Comparison of ENCODE assay signal across 26 cellular contexts in genomic region chr21:14084068-14084501, GRCh38.
DNase-seq lines count a peak whose midpoint lies in the region; ATAC-seq and TF ChIP-seq lines count a peak whose summit lies in the region.
"Had no signal": no experiment of that assay in that cellular context is flagged by ENCODE, and none has a peak within 500 bp of the region (broad histone marks: within the 10 kb centered on the region; RNA-seq: fewer than 3 reads in every experiment).

No MANE protein-coding gene starts in this region.

- CTCF ChIA-PET in activated CD8-positive, alpha-beta memory T cell treated with anti-CD3 and anti-CD28 coated beads, Interleukin-2, amount 10 ng/mL, durations not matched to agents 7 days and 5 days (lab: Charles Lee), result no interaction called here

- no peak overlapping the region for H2BK5ac ChIP-seq in mesenchymal stem cell (ENCODE audit: low read depth, low read length, poor library complexity, severe bottlenecking)

- peaks cover 7% of the 10 kb centered on the region for H3K4me1 Mint-ChIP-seq in activated CD8-positive, alpha-beta memory T cell treated with anti-CD3 and anti-CD28 coated beads, Interleukin-2, amount 10 ng/mL, durations not matched to agents 7 days and 5 days
- peaks cover 19% of the 10 kb centered on the region for H3K4me1 Mint-ChIP-seq in stimulated activated naive CD8-positive, alpha-beta T cell treated with anti-CD3 and anti-CD28 coated beads, Interleukin-15, amount 100 ng/mL, for 72 hours
- H3K4me1 Mint-ChIP-seq: CD14-positive monocyte; CD4-positive, alpha-beta memory T cell; CD8-positive, alpha-beta memory T cell had no signal

- H3K27ac ChIP-seq in mesenchymal stem cell (ENCODE audit: low read length, poor library complexity, severe bottlenecking) (no peak overlapping the region), upper lobe of right lung (no peak overlapping the region)
- H3K27ac ChIP-seq: 22Rv1, A549, BLaER1 had no signal

- H3K27me3 Mint-ChIP-seq in activated CD8-positive, alpha-beta memory T cell treated with anti-CD3 and anti-CD28 coated beads, Interleukin-2, amount 10 ng/mL, durations not matched to agents 7 days and 5 days, result no peaks in the 10 kb centered on the region
- H3K27me3 Mint-ChIP-seq in stimulated activated naive CD8-positive, alpha-beta T cell treated with anti-CD3 and anti-CD28 coated beads, Interleukin-15, amount 100 ng/mL, for 72 hours, result no peaks in the 10 kb centered on the region
- H3K27me3 Mint-ChIP-seq: CD4-positive, alpha-beta memory T cell; CD4-positive, CD25-positive, alpha-beta regulatory T cell; CD8-positive, alpha-beta memory T cell had no signal

- no peak overlapping the region for H3K14ac ChIP-seq in mesenchymal stem cell (ENCODE audit: low read length in 2 of 2)

- peak overlapping the region in 1 of 2 experiments; percentile 16 for H3K4me3 ChIP-seq in mesenchymal stem cell (ENCODE audit: insufficient read depth in 1 of 2, low read depth in 1 of 2, low read length in 2 of 2)
- no peak overlapping the region for H3K4me3 ChIP-seq in upper lobe of right lung
- H3K4me3 ChIP-seq: A549, BLaER1, GM12878 had no signal

- intact Hi-C loops in upper lobe of right lung (cut with DNase I), result no loop called here

- no peak overlapping the region for H2BK15ac ChIP-seq in mesenchymal stem cell (ENCODE audit: low read depth, poor library complexity, severe bottlenecking)

- H4K91ac ChIP-seq in mesenchymal stem cell (ENCODE audit: low read length), result peak overlapping the region; percentile 61

- H3K79me1 ChIP-seq in mesenchymal stem cell (replicated peaks; ENCODE audit: low read length, poor library complexity, severe bottlenecking), result no peaks in the 10 kb centered on the region

- no peaks in the 10 kb centered on the region for H3K4me1 ChIP-seq in mesenchymal stem cell (ENCODE audit: control insufficient read depth, insufficient read depth, low read depth, low read length)
- no peaks in the 10 kb centered on the region for H3K4me1 ChIP-seq in upper lobe of right lung
- H3K4me1 ChIP-seq: A549, BE2C, BLaER1 had no signal

- H3K27me3 ChIP-seq in mesenchymal stem cell (ENCODE audit: control insufficient read depth in 1 of 2, insufficient read depth in 1 of 2, low read length in 2 of 2), result no peaks in the 10 kb centered on the region
- H3K27me3 ChIP-seq in upper lobe of right lung, result no peaks in the 10 kb centered on the region
- H3K27me3 ChIP-seq: BE2C, BLaER1 had no signal

- no peak for TF ChIP-seq CTCF in upper lobe of right lung (IDR thresholded peaks at IDR 0.05)

- H3K36me3 ChIP-seq in mesenchymal stem cell (ENCODE audit: control insufficient read depth in 1 of 2, insufficient read depth in 2 of 2, low read depth in 1 of 2, low read length in 2 of 2) (peaks cover 0 to 14% of the 10 kb centered on the region in 2 experiments), upper lobe of right lung (no peaks in the 10 kb centered on the region)

- no peak overlapping the region for H3K18ac ChIP-seq in mesenchymal stem cell (ENCODE audit: low read depth in 1 of 2, low read length in 2 of 2)

- H3K4ac ChIP-seq in mesenchymal stem cell (ENCODE audit: low read depth in 1 of 2, low read length in 2 of 2), result no peak overlapping the region

- no peak overlapping the region for H3K4me3 Mint-ChIP-seq in activated CD8-positive, alpha-beta memory T cell treated with anti-CD3 and anti-CD28 coated beads, Interleukin-2, amount 10 ng/mL, durations not matched to agents 7 days and 5 days
- no peak overlapping the region for H3K4me3 Mint-ChIP-seq in stimulated activated naive CD8-positive, alpha-beta T cell treated with anti-CD3 and anti-CD28 coated beads, Interleukin-15, amount 100 ng/mL, for 72 hours
- H3K4me3 Mint-ChIP-seq: CD14-positive monocyte; CD4-positive, alpha-beta memory T cell; CD4-positive, CD25-positive, alpha-beta regulatory T cell; CD8-positive, alpha-beta memory T cell had no signal

- H3K9me3 Mint-ChIP-seq in activated CD8-positive, alpha-beta memory T cell treated with anti-CD3 and anti-CD28 coated beads, Interleukin-2, amount 10 ng/mL, durations not matched to agents 7 days and 5 days (ENCODE audit: low read depth), result peaks cover 2% of the 10 kb centered on the region
- peaks cover 4 to 23% of the 10 kb centered on the region in 2 donors for H3K9me3 Mint-ChIP-seq in stimulated activated naive CD8-positive, alpha-beta T cell treated with anti-CD3 and anti-CD28 coated beads, Interleukin-15, amount 100 ng/mL, for 72 hours

- no peak overlapping the region for H3K4me2 ChIP-seq in mesenchymal stem cell (ENCODE audit: low read length, poor library complexity, severe bottlenecking)
- H3K4me2 ChIP-seq: A549, BLaER1 had no signal

- H2BK12ac ChIP-seq in mesenchymal stem cell (ENCODE audit: low read length in 2 of 2), result no peak overlapping the region

- DNase-seq in activated CD8-positive, alpha-beta memory T cell treated with anti-CD3 and anti-CD28 coated beads for 24 hours, result peak; percentile 43
- no peak for DNase-seq in activated CD8-positive, alpha-beta memory T cell treated with anti-CD3 and anti-CD28 coated beads, Interleukin-2, amount 10 ng/mL, durations not matched to agents 7 days and 5 days
- no peak for DNase-seq in stimulated activated naive CD8-positive, alpha-beta T cell treated with anti-CD3 and anti-CD28 coated beads, Interleukin-15, amount 100 ng/mL, for 72 hours
- DNase-seq in stimulated activated naive CD8-positive, alpha-beta T cell treated with anti-CD3 and anti-CD28 coated beads, Interleukin-15, Interleukin-2, amounts not matched to agents 100 U/mL and 50 U/mL, for 24 hours, result no peak
- DNase-seq in mesenchymal stem cell (no peak), upper lobe of right lung (no peak), MV-4-11 (lab: John Stamatoyannopoulos, UW) (no peak)
- DNase-seq: BE2C; C1 segment of cervical spinal cord; CD4-positive, CD25-positive, alpha-beta regulatory T cell; CD8-positive, alpha-beta memory T cell; COR-L47; DMS 273 treated with DMSO at 0.1 percent for 48 hours; DMS153; DMS53; DMS79; DND-41; EL; GDM1 had no signal

- H3K23ac ChIP-seq in mesenchymal stem cell (ENCODE audit: low read length in 2 of 2), result no peak overlapping the region

- H2AK5ac ChIP-seq in mesenchymal stem cell (ENCODE audit: low read length, severe bottlenecking), result no peak overlapping the region

- no peak overlapping the region for H3K27ac Mint-ChIP-seq in activated CD8-positive, alpha-beta memory T cell treated with anti-CD3 and anti-CD28 coated beads, Interleukin-2, amount 10 ng/mL, durations not matched to agents 7 days and 5 days
- H3K27ac Mint-ChIP-seq in stimulated activated naive CD8-positive, alpha-beta T cell treated with anti-CD3 and anti-CD28 coated beads, Interleukin-15, amount 100 ng/mL, for 72 hours, result no peak overlapping the region
- H3K27ac Mint-ChIP-seq: CD14-positive monocyte; CD4-positive, alpha-beta memory T cell; CD4-positive, CD25-positive, alpha-beta regulatory T cell; CD8-positive, alpha-beta memory T cell had no signal

- no peak overlapping the region for H2AFZ ChIP-seq in mesenchymal stem cell (ENCODE audit: low read depth, low read length)

- H3K9ac ChIP-seq in mesenchymal stem cell (ENCODE audit: low read length), result no peak overlapping the region
- H3K9ac ChIP-seq: BLaER1 had no signal

- no peak overlapping the region for H4K8ac ChIP-seq in mesenchymal stem cell (ENCODE audit: low read length)

- 98% methylated on average over 35 of the region's 35 CpGs for WGBS in mesenchymal stem cell

- ATAC-seq in activated CD8-positive, alpha-beta memory T cell treated with anti-CD3 and anti-CD28 coated beads, Interleukin-2, amount 10 ng/mL, durations not matched to agents 7 days and 5 days, result no peak
- peak; percentile 41 for ATAC-seq in stimulated activated naive CD8-positive, alpha-beta T cell treated with anti-CD3 and anti-CD28 coated beads, Interleukin-15, amount 100 ng/mL, for 72 hours
- no peak for ATAC-seq in stimulated activated naive CD8-positive, alpha-beta T cell treated with anti-CD3 and anti-CD28 coated beads, Interleukin-15, Interleukin-2, amounts not matched to agents 100 U/mL and 50 U/mL, for 24 hours
- peak; percentile 21 for ATAC-seq in upper lobe of right lung
- no peak for ATAC-seq in HG03520 (IDR thresholded peaks at IDR 0.05; ENCODE audit: unreplicated experiment)
- ATAC-seq: A549, GM12878 had no signal

- H3K36me3 Mint-ChIP-seq in activated CD8-positive, alpha-beta memory T cell treated with anti-CD3 and anti-CD28 coated beads, Interleukin-2, amount 10 ng/mL, durations not matched to agents 7 days and 5 days, result peaks cover 26% of the 10 kb centered on the region
- H3K36me3 Mint-ChIP-seq: CD4-positive, alpha-beta memory T cell; CD4-positive, CD25-positive, alpha-beta regulatory T cell had no signal

- H2BK120ac ChIP-seq in mesenchymal stem cell (ENCODE audit: low read depth, low read length), result no peak overlapping the region

- H3K9me3 ChIP-seq in mesenchymal stem cell (ENCODE audit: control insufficient read depth, low read length), result no peaks in the 10 kb centered on the region
- no peaks in the 10 kb centered on the region for H3K9me3 ChIP-seq in upper lobe of right lung
- H3K9me3 ChIP-seq: A549, BE2C had no signal

Comparison
In these comparisons a context has a peak if more than half of its experiments do, and no peak if none do; other contexts are left out.
1. ATAC-seq: peak in stimulated activated naive CD8-positive, alpha-beta T cell treated with anti-CD3 and anti-CD28 coated beads, Interleukin-15, amount 100 ng/mL, for 72 hours (single experiment) and upper lobe of right lung (single experiment); none in activated CD8-positive, alpha-beta memory T cell treated with anti-CD3 and anti-CD28 coated beads, Interleukin-2, amount 10 ng/mL, durations not matched to agents 7 days and 5 days (single experiment), stimulated activated naive CD8-positive, alpha-beta T cell treated with anti-CD3 and anti-CD28 coated beads, Interleukin-15, Interleukin-2, amounts not matched to agents 100 U/mL and 50 U/mL, for 24 hours (single experiment) and HG03520 (single experiment).